ENCODE assay signal across 1 cellular context in genomic region chr21:33968998-33969353, GRCh38.
TF ChIP-seq lines count a peak whose summit lies in the region.

No MANE protein-coding gene starts in this region.

TF ChIP-seq in A549, 52 proteins besides CTCF, POLR2A, EP300 and RAD21 (continued from another document):
- TF ChIP-seq TFCP2L1 (CRISPR knock-in tag; IDR thresholded peaks at IDR 0.05) (no peak), E2F6 (IDR thresholded peaks at IDR 0.05; ENCODE audit: borderline replicate concordance, low read depth) (no peak)
